Comparison of ENCODE assay signal across 11 cellular contexts in the genomic region with DNA sequence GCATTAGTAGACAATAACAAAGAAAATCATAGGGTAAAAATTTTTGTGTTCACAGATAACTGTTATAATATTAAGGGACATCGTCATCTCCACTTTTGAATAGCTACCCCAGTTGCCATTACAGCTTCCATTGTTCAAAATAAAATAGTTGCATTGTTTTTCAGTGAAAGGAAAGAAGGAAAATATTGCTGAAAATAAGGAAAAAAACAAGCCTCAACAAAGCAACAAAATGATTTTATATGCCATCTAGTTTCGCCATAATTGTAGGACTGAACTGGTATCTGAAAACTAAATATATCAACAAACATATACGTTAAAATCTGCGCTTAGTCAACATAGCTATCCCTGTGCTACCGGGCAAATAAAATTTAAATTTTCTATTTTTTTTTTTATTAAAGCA. TPM values are rescaled to one million over a fixed set of nuclear protein-coding genes. Genes with fewer than 3 reads are reported as not detected.
DNase-seq lines count a peak whose midpoint lies in the region; ATAC-seq, FAIRE-seq and TF ChIP-seq lines count a peak whose summit lies in the region.
"Had no signal": no experiment of that assay in that cellular context is flagged by ENCODE, and none has a peak within 500 bp of the region (broad histone marks: within the 10 kb centered on the region; RNA-seq: fewer than 3 reads in every experiment).

No MANE protein-coding gene starts in this region.

- no peak for FAIRE-seq in H54 (lab: Jason Lieb, UNC)
- FAIRE-seq: colon had no signal

- no peak for TF ChIP-seq CTCF in CD8-positive, alpha-beta T cell (IDR thresholded peaks at IDR 0.05)
- no peak for TF ChIP-seq CTCF in Loucy (conservative IDR thresholded peaks at IDR 0.05; ENCODE audit: low read length)
- TF ChIP-seq CTCF in nephron progenitor cell (IDR thresholded peaks at IDR 0.05): no peak

- POLR2A ChIA-PET in CD8-positive, alpha-beta T cell (lab: Charles Lee): interaction anchor here (0.8 kb wide), 1 partner anchor 145 kb away, joined by 3 read pairs; no protein-coding TSS in a partner anchor

- peaks cover 61% of the 10 kb centered on the region for H3K4me1 Mint-ChIP-seq in CD8-positive, alpha-beta T cell (ENCODE audit: low read depth)
- peaks cover 42% of the 10 kb centered on the region for H3K4me1 Mint-ChIP-seq in nephron progenitor cell

- H3K4me3 ChIP-seq in CD8-positive, alpha-beta T cell (ENCODE audit: low read depth, low read length): no peak overlapping the region
- H3K4me3 ChIP-seq in Loucy (ENCODE audit: low read length, poor library complexity, severe bottlenecking): peak overlapping the region; percentile 89

- no peak for ATAC-seq in CD8-positive, alpha-beta T cell
- ATAC-seq in HG02623 (IDR thresholded peaks at IDR 0.05; ENCODE audit: unreplicated experiment): no peak
- no peak for ATAC-seq in HG03442 (IDR thresholded peaks at IDR 0.05; ENCODE audit: unreplicated experiment)

- H3K9me3 Mint-ChIP-seq in CD8-positive, alpha-beta T cell: no peaks in the 10 kb centered on the region
- H3K9me3 Mint-ChIP-seq in nephron progenitor cell: no peaks in the 10 kb centered on the region

- H2AFZ ChIP-seq in Loucy (ENCODE audit: low read length): no peak overlapping the region

- no peak overlapping the region for H3K27ac Mint-ChIP-seq in CD8-positive, alpha-beta T cell
- no peak overlapping the region for H3K27ac Mint-ChIP-seq in nephron progenitor cell

- H3K4me1 ChIP-seq in CD8-positive, alpha-beta T cell (ENCODE audit: insufficient read depth, low read length): peaks cover 41% of the 10 kb centered on the region
- H3K4me1 ChIP-seq in Loucy (ENCODE audit: insufficient read depth, low read length, poor library complexity, severe bottlenecking): peaks cover 52% of the 10 kb centered on the region

- peak overlapping the region; percentile 84 for H3K4me2 ChIP-seq in Loucy (ENCODE audit: low read depth, low read length, poor library complexity, severe bottlenecking)

- DNase-seq in CD8-positive, alpha-beta T cell: no peak
- no peak for DNase-seq in nephron progenitor cell
- DNase-seq in GM03348 (ENCODE audit: low spot score): no peak
- DNase-seq in H54 (ENCODE audit: insufficient read length, low spot score): no peak
- DNase-seq: posterior cingulate gyrus, SIG-M5 had no signal

- H3F3A ChIP-seq in Loucy (ENCODE audit: low read depth): peaks cover 8% of the 10 kb centered on the region

- H3K36me3 ChIP-seq in CD8-positive, alpha-beta T cell (ENCODE audit: insufficient read depth, low read length): no peaks in the 10 kb centered on the region
- H3K36me3 ChIP-seq in Loucy (ENCODE audit: insufficient read depth, low read length): no peaks in the 10 kb centered on the region

- CTCF ChIA-PET in CD8-positive, alpha-beta T cell (lab: Charles Lee): interaction anchor here (8.2 kb wide), 1 partner anchor 119 kb away, joined by 74 read pairs; no protein-coding TSS in a partner anchor

- H4K20me1 ChIP-seq in Loucy (ENCODE audit: insufficient read depth, low read length, poor library complexity, severe bottlenecking): peaks cover 64% of the 10 kb centered on the region

- H3K9me3 ChIP-seq in CD8-positive, alpha-beta T cell (ENCODE audit: low read length): no peaks in the 10 kb centered on the region
- H3K9me3 ChIP-seq in Loucy (ENCODE audit: insufficient read depth, low read depth, low read length): no peaks in the 10 kb centered on the region

- H3K4me3 Mint-ChIP-seq in CD8-positive, alpha-beta T cell: peak overlapping the region; percentile 93
- peak overlapping the region; percentile 94 for H3K4me3 Mint-ChIP-seq in nephron progenitor cell

- peaks cover 71% of the 10 kb centered on the region for H3K79me2 ChIP-seq in Loucy (ENCODE audit: insufficient read depth, low read length)

- no peak overlapping the region for H3K27ac ChIP-seq in CD8-positive, alpha-beta T cell (ENCODE audit: low read depth, low read length)
- peak overlapping the region; percentile 87 for H3K27ac ChIP-seq in cingulate gyrus (ENCODE audit: low read depth, low read length)

- H3K27me3 Mint-ChIP-seq in CD8-positive, alpha-beta T cell (ENCODE audit: low read depth): no peaks in the 10 kb centered on the region
- peaks cover 3% of the 10 kb centered on the region for H3K27me3 Mint-ChIP-seq in nephron progenitor cell (ENCODE audit: low read depth, poor library complexity)

- H3K36me3 Mint-ChIP-seq in CD8-positive, alpha-beta T cell: peaks cover 12% of the 10 kb centered on the region
- peaks cover 5% of the 10 kb centered on the region for H3K36me3 Mint-ChIP-seq in nephron progenitor cell (ENCODE audit: low read depth)

- H3K27me3 ChIP-seq in CD8-positive, alpha-beta T cell (ENCODE audit: insufficient read depth, low read length): no peaks in the 10 kb centered on the region
- peaks cover 4% of the 10 kb centered on the region for H3K27me3 ChIP-seq in Loucy (ENCODE audit: insufficient read depth, low read length, poor library complexity, severe bottlenecking)

- no peaks in the 10 kb centered on the region for H3K9me2 ChIP-seq in Loucy (replicated peaks; ENCODE audit: low read depth, low read length)

- peak overlapping the region; percentile 84 for H3K9ac ChIP-seq in Loucy (ENCODE audit: low read depth, low read length, poor library complexity, severe bottlenecking)

- no peak for TF ChIP-seq POLR2A in H54 (IDR thresholded peaks at IDR 0.05; ENCODE audit: low read depth, low read length)

- intact Hi-C loops in CD8-positive, alpha-beta T cell (cut with DNase I, micrococcal nuclease): loop anchor here (1.0 to 10.0 kb wide), 5 partner anchors 14 to 185 kb away; no protein-coding TSS in a partner anchor

RNA-seq across cellular contexts. Expression of a gene that starts 3.3 kb away (rescaled TPM):
- total RNA-seq in CD8-positive, alpha-beta T cell: 100 to 1,000 TPM; 150 to 160 TPM
